In the genomic region with DNA sequence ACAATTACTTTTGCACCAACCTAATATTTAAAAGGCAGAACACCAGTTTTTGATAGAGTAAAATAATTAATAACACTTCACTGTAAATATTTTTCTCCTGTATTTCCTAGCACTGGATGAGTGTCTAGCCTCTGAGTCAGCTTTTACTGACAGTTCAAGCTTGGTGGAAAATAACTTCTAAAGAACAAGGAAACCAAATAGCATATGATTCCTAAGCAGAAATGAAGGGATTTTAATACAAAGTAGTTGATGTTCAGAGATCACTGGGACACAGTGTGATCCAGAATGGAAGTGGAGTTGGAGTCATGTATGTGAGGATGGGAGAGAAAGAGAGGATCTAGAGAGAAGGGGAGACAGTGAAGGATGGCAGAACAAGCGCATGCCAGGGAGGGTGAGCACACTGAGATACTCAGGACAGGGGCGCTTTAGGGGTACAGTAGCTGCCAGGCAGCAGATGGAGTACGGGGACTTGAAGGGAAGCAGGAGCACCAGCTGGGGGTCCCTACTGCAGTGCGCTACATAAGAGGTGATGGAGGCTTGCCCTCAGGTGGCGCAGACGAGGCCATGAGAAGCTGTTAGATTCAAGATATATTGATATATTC, we compare ENCODE assay signal across 8 cellular contexts.
DNase-seq lines count a peak whose midpoint lies in the region; ATAC-seq and TF ChIP-seq lines count a peak whose summit lies in the region.

No MANE protein-coding gene starts in this region.

- H2BK120ac ChIP-seq in neuronal stem cell (ENCODE audit: low read depth, low read length), result no peak overlapping the region

- H3K27me3 ChIP-seq in osteoblast (ENCODE audit: insufficient read depth, low read length) (no peaks in the 10 kb centered on the region), neuronal stem cell (ENCODE audit: control insufficient read depth in 3 of 3, insufficient read depth in 3 of 3, low read depth in 1 of 3, low read length in 3 of 3) (no peaks in the 10 kb centered on the region), BE2C (no peaks in the 10 kb centered on the region)

- H2BK12ac ChIP-seq in neuronal stem cell (ENCODE audit: low read length), result no peak overlapping the region

- no peaks in the 10 kb centered on the region for H3K79me1 ChIP-seq in neuronal stem cell (ENCODE audit: low read depth, low read length)

- DNase-seq in amniotic stem cell (lab: John Stamatoyannopoulos, UW) (peak; percentile 13), osteoblast (ENCODE audit: insufficient read length, low spot score, missing footprints) (no peak), neuronal stem cell (ENCODE audit: low spot score) (no peak), DMS153 treated with DMSO at 0.1 percent for 48 hours (lab: John Stamatoyannopoulos, UW; ENCODE audit: unreplicated experiment) (no peak), BE2C (no peak)
- no peak for DNase-seq in stimulated activated CD8-positive, alpha-beta memory T cell treated with anti-CD3 and anti-CD28 coated beads, Interleukin-4, amount 100 ng/mL, for 48 hours

- peaks cover 14% of the 10 kb centered on the region for H3K4me1 ChIP-seq in osteoblast (ENCODE audit: insufficient read depth, low read length)
- peaks cover 0 to 3% of the 10 kb centered on the region in 2 donors for H3K4me1 ChIP-seq in neuronal stem cell (ENCODE audit: control insufficient read depth in 2 of 2, insufficient read depth in 1 of 2, low read depth in 1 of 2, low read length in 2 of 2)
- H3K4me1 ChIP-seq in BE2C, result no peaks in the 10 kb centered on the region

- no peak overlapping the region for H2BK15ac ChIP-seq in neuronal stem cell (ENCODE audit: low read length)

- ATAC-seq in GM19023 (IDR thresholded peaks at IDR 0.05; ENCODE audit: unreplicated experiment), result peak; percentile 15
- peak; percentile 12 for ATAC-seq in HG02870 (IDR thresholded peaks at IDR 0.05; ENCODE audit: unreplicated experiment)

- H2AFZ ChIP-seq in osteoblast (ENCODE audit: low read length) (peak overlapping the region; percentile 69), neuronal stem cell (ENCODE audit: low read length) (no peak overlapping the region)

- H3K9me3 ChIP-seq in osteoblast (ENCODE audit: low read depth, low read length) (no peaks in the 10 kb centered on the region), neuronal stem cell (replicated peaks in 1 of 2; ENCODE audit: control insufficient read depth in 2 of 2, insufficient read depth in 1 of 2, low read depth in 1 of 2, low read length in 2 of 2) (no peaks in the 10 kb centered on the region), BE2C (no peaks in the 10 kb centered on the region)

- no peak overlapping the region for H4K91ac ChIP-seq in neuronal stem cell (ENCODE audit: low read depth, low read length, poor library complexity)

- no peak overlapping the region for H4K8ac ChIP-seq in neuronal stem cell (ENCODE audit: low read depth, low read length)

- H3K4me3 ChIP-seq in osteoblast (ENCODE audit: insufficient read depth, low read length), result no peak overlapping the region
- no peak overlapping the region for H3K4me3 ChIP-seq in neuronal stem cell (ENCODE audit: low read length in 2 of 2)
- no peak overlapping the region for H3K4me3 ChIP-seq in BE2C (ENCODE audit: low read depth, low read length)

- no peaks in the 10 kb centered on the region for H3K79me2 ChIP-seq in osteoblast (ENCODE audit: insufficient read depth, low read length)

- H3K9ac ChIP-seq in neuronal stem cell (ENCODE audit: low read depth, low read length, poor library complexity), result no peak overlapping the region

- WGBS in neuronal stem cell (ENCODE audit: extremely low coverage in 2 of 2, insufficient read length in 2 of 2, insufficient replicate concordance in 1 of 2), 2 donors, result no CpG with 5 or more reads among the region's 6 CpGs

- H2AK5ac ChIP-seq in neuronal stem cell (ENCODE audit: low read depth, low read length), result no peak overlapping the region

- TF ChIP-seq CTCF in osteoblast (IDR thresholded peaks at IDR 0.05; ENCODE audit: extremely low read depth, low read depth, low read length), result no peak
- no peak for TF ChIP-seq CTCF in BE2C (IDR thresholded peaks at IDR 0.05; ENCODE audit: low read depth, low read length)

- H3K36me3 ChIP-seq in osteoblast (ENCODE audit: insufficient read depth, low read length), result no peaks in the 10 kb centered on the region
- no peaks in the 10 kb centered on the region for H3K36me3 ChIP-seq in neuronal stem cell (replicated peaks in 1 of 2; ENCODE audit: control insufficient read depth in 2 of 2, insufficient read depth in 2 of 2, low read length in 2 of 2)
- H3K36me3 ChIP-seq in BE2C, result no peaks in the 10 kb centered on the region

- no peak overlapping the region for H3K4ac ChIP-seq in neuronal stem cell (ENCODE audit: low read length)

- H3K27ac ChIP-seq in osteoblast (ENCODE audit: low read depth, low read length) (peak overlapping the region; percentile 51), neuronal stem cell (replicated peaks; ENCODE audit: low read length) (no peak overlapping the region)

- no peak overlapping the region for H3K4me2 ChIP-seq in osteoblast (ENCODE audit: insufficient read depth, low read length)
- H3K4me2 ChIP-seq in neuronal stem cell (ENCODE audit: insufficient read depth, low read length, poor library complexity, severe bottlenecking), result no peak overlapping the region

- no peak overlapping the region for H3K18ac ChIP-seq in neuronal stem cell (ENCODE audit: low read length)

- H3K23ac ChIP-seq in neuronal stem cell (ENCODE audit: low read depth, low read length, poor library complexity), result no peak overlapping the region

- no peaks in the 10 kb centered on the region for H4K20me1 ChIP-seq in osteoblast (ENCODE audit: insufficient read depth, low read length)

- no peak overlapping the region for H2BK5ac ChIP-seq in neuronal stem cell (ENCODE audit: low read length)

- no peak overlapping the region for H3K14ac ChIP-seq in neuronal stem cell (ENCODE audit: low read length)
